ENCODE assay signal across 1 cellular context in genomic region chr19:35757231-35757748, GRCh38.
A peak's percentile ranks its signal among the peaks of the same experiment; 100 is the strongest.
TF ChIP-seq lines count a peak whose summit lies in the region.

No MANE protein-coding gene starts in this region.

TF ChIP-seq in GM12878, 131 proteins besides CTCF, POLR2A, EP300 and RAD21:
- TF ChIP-seq RB1 (IDR thresholded peaks at IDR 0.05; ENCODE audit: borderline replicate concordance) (0 out of 2 replicates have a peak, but pooled peaks have one; percentile 5), IKZF1 (conservative IDR thresholded peaks at IDR 0.05) (no peak)
TF ChIP-seq in GM12878: peak in this region for 1.
